ENCODE assay signal across 18 cellular contexts in genomic region chr12:11563785-11564739, GRCh38.
"Had no signal": no experiment of that assay in that cellular context is flagged by ENCODE, and none has a peak within 500 bp of the region (broad histone marks: within the 10 kb centered on the region; RNA-seq: fewer than 3 reads in every experiment).

No MANE protein-coding gene starts in this region.

- H3K36me3 ChIP-seq: gastrocnemius medialis, uterus had no signal

- H3K4me1 ChIP-seq: gastrocnemius medialis, uterus had no signal

- FAIRE-seq: small intestine had no signal

- DNase-seq: activated CD4-positive, alpha-beta memory T cell treated with anti-CD3 and anti-CD28 coated beads, Interleukin-2, amount 10 ng/mL, durations not matched to agents 7 days and 5 days; activated CD4-positive, alpha-beta T cell treated with anti-CD3 and anti-CD28 coated beads for 48 hours; activated effector memory CD4-positive, alpha-beta T cell treated with Interleukin-2 at 50 U/mL for 16 hours; activated naive CD4-positive, alpha-beta T cell treated with anti-CD3 and anti-CD28 coated beads, Interleukin-2, amount 50 U/mL, for 16 hours; activated naive CD8-positive, alpha-beta T cell treated with anti-CD3 and anti-CD28 coated beads, Interleukin-2, amount 50 U/mL, for 24 hours; activated T-cell treated with anti-CD3 and anti-CD28 coated beads, Interleukin-2, amount 50 U/mL, for 72 hours; aorta; effector CD4-positive, alpha-beta T cell; gastrocnemius medialis; hippocampal formation; left ventricle myocardium superior; mammary epithelial cell; midbrain; small intestine; stimulated activated CD4-positive, alpha-beta T cell treated with anti-CD3 and anti-CD28 coated beads, Interleukin-2, amount 100 ng/mL, for 24 hours; T-helper 17 cell; trophoblast cell; uterus had no signal

- H3K9me3 ChIP-seq: gastrocnemius medialis, uterus had no signal

- H3K27me3 ChIP-seq: gastrocnemius medialis, uterus had no signal

- H3K27ac ChIP-seq: gastrocnemius medialis, uterus had no signal

- H3K4me3 ChIP-seq: gastrocnemius medialis, uterus had no signal
